1 cellular context compared by ENCODE assay signal in the genomic region with DNA sequence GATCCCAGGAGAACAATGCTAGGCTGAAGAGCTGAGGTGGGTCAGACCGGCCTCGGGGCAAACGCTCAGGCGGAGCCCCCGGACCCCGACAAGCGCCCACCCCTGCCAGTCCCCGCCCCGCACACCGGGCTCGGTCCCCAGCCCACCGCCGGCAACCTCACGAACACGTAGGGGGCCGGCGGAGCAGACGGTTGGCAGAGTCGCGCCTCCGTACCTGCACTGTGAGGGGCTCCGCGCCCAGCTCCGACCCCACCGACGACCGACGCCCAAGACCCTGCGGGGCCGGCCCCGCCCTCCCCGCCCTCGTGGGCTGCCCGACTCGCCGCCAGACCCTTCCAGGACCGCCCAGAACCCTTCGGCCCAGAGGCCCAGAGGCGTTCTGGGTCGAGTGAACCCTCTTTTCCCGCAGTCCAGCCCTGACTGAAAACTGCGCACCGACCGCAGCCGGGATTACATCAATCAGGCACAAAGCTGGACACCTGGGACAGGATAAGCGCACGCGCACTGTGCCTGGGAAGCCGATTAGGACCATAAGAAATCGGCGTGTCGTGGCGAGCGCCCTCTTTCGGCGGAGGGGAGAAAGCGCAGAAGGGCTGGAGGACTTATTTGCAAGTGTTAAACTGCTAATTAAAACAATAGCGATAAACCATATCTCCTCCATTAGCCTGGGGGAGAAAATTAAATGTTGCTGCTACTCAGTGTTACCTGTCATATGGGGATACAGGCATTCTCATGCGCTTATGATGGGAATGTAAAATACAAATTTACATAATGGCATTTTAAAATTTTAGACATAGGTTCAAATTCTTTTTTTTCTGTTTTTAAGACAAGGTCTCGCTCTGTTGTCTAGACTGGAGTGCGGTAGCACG.
TF ChIP-seq lines count a peak whose summit lies in the region.

No MANE protein-coding gene starts in this region.

TF ChIP-seq in HEK293, 187 proteins besides CTCF, POLR2A, EP300 and RAD21 (continued from another document and continues in another):
- TF ChIP-seq, protein P1, sequence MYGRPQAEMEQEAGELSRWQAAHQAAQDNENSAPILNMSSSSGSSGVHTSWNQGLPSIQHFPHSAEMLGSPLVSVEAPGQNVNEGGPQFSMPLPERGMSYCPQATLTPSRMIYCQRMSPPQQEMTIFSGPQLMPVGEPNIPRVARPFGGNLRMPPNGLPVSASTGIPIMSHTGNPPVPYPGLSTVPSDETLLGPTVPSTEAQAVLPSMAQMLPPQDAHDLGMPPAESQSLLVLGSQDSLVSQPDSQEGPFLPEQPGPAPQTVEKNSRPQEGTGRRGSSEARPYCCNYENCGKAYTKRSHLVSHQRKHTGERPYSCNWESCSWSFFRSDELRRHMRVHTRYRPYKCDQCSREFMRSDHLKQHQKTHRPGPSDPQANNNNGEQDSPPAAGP (tag by site-specific recombination; IDR thresholded peaks at IDR 0.05): peak; percentile 74; the same call in 1 of the 2 replicates
- peak; percentile 42 for TF ChIP-seq SP2 (tag by site-specific recombination; IDR thresholded peaks at IDR 0.05)
- no peak for TF ChIP-seq MEIS1 (CRISPR knock-in tag; IDR thresholded peaks at IDR 0.05; ENCODE audit: borderline replicate concordance)
- TF ChIP-seq, protein P2, sequence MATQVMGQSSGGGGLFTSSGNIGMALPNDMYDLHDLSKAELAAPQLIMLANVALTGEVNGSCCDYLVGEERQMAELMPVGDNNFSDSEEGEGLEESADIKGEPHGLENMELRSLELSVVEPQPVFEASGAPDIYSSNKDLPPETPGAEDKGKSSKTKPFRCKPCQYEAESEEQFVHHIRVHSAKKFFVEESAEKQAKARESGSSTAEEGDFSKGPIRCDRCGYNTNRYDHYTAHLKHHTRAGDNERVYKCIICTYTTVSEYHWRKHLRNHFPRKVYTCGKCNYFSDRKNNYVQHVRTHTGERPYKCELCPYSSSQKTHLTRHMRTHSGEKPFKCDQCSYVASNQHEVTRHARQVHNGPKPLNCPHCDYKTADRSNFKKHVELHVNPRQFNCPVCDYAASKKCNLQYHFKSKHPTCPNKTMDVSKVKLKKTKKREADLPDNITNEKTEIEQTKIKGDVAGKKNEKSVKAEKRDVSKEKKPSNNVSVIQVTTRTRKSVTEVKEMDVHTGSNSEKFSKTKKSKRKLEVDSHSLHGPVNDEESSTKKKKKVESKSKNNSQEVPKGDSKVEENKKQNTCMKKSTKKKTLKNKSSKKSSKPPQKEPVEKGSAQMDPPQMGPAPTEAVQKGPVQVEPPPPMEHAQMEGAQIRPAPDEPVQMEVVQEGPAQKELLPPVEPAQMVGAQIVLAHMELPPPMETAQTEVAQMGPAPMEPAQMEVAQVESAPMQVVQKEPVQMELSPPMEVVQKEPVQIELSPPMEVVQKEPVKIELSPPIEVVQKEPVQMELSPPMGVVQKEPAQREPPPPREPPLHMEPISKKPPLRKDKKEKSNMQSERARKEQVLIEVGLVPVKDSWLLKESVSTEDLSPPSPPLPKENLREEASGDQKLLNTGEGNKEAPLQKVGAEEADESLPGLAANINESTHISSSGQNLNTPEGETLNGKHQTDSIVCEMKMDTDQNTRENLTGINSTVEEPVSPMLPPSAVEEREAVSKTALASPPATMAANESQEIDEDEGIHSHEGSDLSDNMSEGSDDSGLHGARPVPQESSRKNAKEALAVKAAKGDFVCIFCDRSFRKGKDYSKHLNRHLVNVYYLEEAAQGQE (tag by site-specific recombination; IDR thresholded peaks at IDR 0.05): no peak
- no peak for TF ChIP-seq OVOL3 (tag by site-specific recombination; IDR thresholded peaks at IDR 0.05)
- no peak for TF ChIP-seq GLI2 (tag by site-specific recombination; IDR thresholded peaks at IDR 0.05; ENCODE audit: borderline replicate concordance, low read depth)
- no peak for TF ChIP-seq GFI1B (tag by site-specific recombination; IDR thresholded peaks at IDR 0.05)
- TF ChIP-seq ZNF292 (tag by site-specific recombination; IDR thresholded peaks at IDR 0.05; ENCODE audit: borderline replicate concordance, low read depth): no peak
- TF ChIP-seq ZFHX2 (tag by site-specific recombination; conservative IDR thresholded peaks at IDR 0.05): peak; percentile 26
- TF ChIP-seq, protein P3, sequence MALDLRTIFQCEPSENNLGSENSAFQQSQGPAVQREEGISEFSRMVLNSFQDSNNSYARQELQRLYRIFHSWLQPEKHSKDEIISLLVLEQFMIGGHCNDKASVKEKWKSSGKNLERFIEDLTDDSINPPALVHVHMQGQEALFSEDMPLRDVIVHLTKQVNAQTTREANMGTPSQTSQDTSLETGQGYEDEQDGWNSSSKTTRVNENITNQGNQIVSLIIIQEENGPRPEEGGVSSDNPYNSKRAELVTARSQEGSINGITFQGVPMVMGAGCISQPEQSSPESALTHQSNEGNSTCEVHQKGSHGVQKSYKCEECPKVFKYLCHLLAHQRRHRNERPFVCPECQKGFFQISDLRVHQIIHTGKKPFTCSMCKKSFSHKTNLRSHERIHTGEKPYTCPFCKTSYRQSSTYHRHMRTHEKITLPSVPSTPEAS (tag by site-specific recombination; IDR thresholded peaks at IDR 0.05): no peak
- TF ChIP-seq ZNF670 (tag by site-specific recombination; IDR thresholded peaks at IDR 0.05; ENCODE audit: low read depth): no peak
- no peak for TF ChIP-seq ZNF146 (tag by site-specific recombination; IDR thresholded peaks at IDR 0.05)
- TF ChIP-seq ZNF768 (tag by site-specific recombination; IDR thresholded peaks at IDR 0.05): no peak
- no peak for TF ChIP-seq ZNF114 (tag by site-specific recombination; IDR thresholded peaks at IDR 0.05)
- no peak for TF ChIP-seq ZNF555 (tag by site-specific recombination; conservative IDR thresholded peaks at IDR 0.05)
- no peak for TF ChIP-seq RBAK (tag by site-specific recombination; IDR thresholded peaks at IDR 0.05)
- no peak for TF ChIP-seq BCL11A (tag by site-specific recombination; IDR thresholded peaks at IDR 0.05; ENCODE audit: low read depth)
- TF ChIP-seq, protein P4, sequence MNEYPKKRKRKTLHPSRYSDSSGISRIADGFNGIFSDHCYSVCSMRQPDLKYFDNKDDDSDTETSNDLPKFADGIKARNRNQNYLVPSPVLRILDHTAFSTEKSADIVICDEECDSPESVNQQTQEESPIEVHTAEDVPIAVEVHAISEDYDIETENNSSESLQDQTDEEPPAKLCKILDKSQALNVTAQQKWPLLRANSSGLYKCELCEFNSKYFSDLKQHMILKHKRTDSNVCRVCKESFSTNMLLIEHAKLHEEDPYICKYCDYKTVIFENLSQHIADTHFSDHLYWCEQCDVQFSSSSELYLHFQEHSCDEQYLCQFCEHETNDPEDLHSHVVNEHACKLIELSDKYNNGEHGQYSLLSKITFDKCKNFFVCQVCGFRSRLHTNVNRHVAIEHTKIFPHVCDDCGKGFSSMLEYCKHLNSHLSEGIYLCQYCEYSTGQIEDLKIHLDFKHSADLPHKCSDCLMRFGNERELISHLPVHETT (tag by site-specific recombination; IDR thresholded peaks at IDR 0.05): no peak
- no peak for TF ChIP-seq GLIS1 (tag by site-specific recombination; IDR thresholded peaks at IDR 0.05)
- no peak for TF ChIP-seq ZNF600 (tag by site-specific recombination; IDR thresholded peaks at IDR 0.05)
- TF ChIP-seq ZNF623 (tag by site-specific recombination; IDR thresholded peaks at IDR 0.05): no peak
- no peak for TF ChIP-seq ZNF169 (tag by site-specific recombination; IDR thresholded peaks at IDR 0.05)
- TF ChIP-seq IKZF3 (tag by site-specific recombination; IDR thresholded peaks at IDR 0.05): no peak
- 0 out of 2 replicates have a peak, but pooled peaks have one; percentile 12 for TF ChIP-seq ZNF629 (tag by site-specific recombination; IDR thresholded peaks at IDR 0.05)
- TF ChIP-seq, protein P5, sequence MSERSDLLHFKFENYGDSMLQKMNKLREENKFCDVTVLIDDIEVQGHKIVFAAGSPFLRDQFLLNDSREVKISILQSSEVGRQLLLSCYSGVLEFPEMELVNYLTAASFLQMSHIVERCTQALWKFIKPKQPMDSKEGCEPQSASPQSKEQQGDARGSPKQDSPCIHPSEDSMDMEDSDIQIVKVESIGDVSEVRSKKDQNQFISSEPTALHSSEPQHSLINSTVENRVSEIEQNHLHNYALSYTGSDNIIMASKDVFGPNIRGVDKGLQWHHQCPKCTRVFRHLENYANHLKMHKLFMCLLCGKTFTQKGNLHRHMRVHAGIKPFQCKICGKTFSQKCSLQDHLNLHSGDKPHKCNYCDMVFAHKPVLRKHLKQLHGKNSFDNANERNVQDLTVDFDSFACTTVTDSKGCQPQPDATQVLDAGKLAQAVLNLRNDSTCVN (tag by site-specific recombination; optimal IDR thresholded peaks at IDR 0.05): peak; percentile 28
- TF ChIP-seq ZNF549 (tag by site-specific recombination; IDR thresholded peaks at IDR 0.05): no peak
- no peak for TF ChIP-seq ZNF404 (tag by site-specific recombination; IDR thresholded peaks at IDR 0.05)
- TF ChIP-seq ZNF324 (tag by site-specific recombination; IDR thresholded peaks at IDR 0.05): peak; percentile 56; the same call in 1 of the 2 replicates
- no peak for TF ChIP-seq ZNF548 (tag by site-specific recombination; IDR thresholded peaks at IDR 0.05)
- no peak for TF ChIP-seq SETDB1 (IDR thresholded peaks at IDR 0.05; ENCODE audit: insufficient read length, low read length)
- TF ChIP-seq ZNF776 (tag by site-specific recombination; IDR thresholded peaks at IDR 0.05; ENCODE audit: borderline replicate concordance): no peak
- TF ChIP-seq, protein P6, sequence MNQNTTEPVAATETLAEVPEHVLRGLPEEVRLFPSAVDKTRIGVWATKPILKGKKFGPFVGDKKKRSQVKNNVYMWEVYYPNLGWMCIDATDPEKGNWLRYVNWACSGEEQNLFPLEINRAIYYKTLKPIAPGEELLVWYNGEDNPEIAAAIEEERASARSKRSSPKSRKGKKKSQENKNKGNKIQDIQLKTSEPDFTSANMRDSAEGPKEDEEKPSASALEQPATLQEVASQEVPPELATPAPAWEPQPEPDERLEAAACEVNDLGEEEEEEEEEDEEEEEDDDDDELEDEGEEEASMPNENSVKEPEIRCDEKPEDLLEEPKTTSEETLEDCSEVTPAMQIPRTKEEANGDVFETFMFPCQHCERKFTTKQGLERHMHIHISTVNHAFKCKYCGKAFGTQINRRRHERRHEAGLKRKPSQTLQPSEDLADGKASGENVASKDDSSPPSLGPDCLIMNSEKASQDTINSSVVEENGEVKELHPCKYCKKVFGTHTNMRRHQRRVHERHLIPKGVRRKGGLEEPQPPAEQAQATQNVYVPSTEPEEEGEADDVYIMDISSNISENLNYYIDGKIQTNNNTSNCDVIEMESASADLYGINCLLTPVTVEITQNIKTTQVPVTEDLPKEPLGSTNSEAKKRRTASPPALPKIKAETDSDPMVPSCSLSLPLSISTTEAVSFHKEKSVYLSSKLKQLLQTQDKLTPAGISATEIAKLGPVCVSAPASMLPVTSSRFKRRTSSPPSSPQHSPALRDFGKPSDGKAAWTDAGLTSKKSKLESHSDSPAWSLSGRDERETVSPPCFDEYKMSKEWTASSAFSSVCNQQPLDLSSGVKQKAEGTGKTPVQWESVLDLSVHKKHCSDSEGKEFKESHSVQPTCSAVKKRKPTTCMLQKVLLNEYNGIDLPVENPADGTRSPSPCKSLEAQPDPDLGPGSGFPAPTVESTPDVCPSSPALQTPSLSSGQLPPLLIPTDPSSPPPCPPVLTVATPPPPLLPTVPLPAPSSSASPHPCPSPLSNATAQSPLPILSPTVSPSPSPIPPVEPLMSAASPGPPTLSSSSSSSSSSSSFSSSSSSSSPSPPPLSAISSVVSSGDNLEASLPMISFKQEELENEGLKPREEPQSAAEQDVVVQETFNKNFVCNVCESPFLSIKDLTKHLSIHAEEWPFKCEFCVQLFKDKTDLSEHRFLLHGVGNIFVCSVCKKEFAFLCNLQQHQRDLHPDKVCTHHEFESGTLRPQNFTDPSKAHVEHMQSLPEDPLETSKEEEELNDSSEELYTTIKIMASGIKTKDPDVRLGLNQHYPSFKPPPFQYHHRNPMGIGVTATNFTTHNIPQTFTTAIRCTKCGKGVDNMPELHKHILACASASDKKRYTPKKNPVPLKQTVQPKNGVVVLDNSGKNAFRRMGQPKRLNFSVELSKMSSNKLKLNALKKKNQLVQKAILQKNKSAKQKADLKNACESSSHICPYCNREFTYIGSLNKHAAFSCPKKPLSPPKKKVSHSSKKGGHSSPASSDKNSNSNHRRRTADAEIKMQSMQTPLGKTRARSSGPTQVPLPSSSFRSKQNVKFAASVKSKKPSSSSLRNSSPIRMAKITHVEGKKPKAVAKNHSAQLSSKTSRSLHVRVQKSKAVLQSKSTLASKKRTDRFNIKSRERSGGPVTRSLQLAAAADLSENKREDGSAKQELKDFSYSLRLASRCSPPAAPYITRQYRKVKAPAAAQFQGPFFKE (tag by site-specific recombination; IDR thresholded peaks at IDR 0.05; ENCODE audit: borderline replicate concordance): no peak
- no peak for TF ChIP-seq ZNF544 (tag by site-specific recombination; IDR thresholded peaks at IDR 0.05)
- no peak for TF ChIP-seq ZNF514 (tag by site-specific recombination; IDR thresholded peaks at IDR 0.05)
- TF ChIP-seq ZNF791 (tag by site-specific recombination; IDR thresholded peaks at IDR 0.05): no peak
- no peak for TF ChIP-seq ZNF48 (tag by site-specific recombination; IDR thresholded peaks at IDR 0.05)
- 0 out of 2 replicates have a peak, but pooled peaks have one; percentile 37 for TF ChIP-seq ZNF660 (tag by site-specific recombination; IDR thresholded peaks at IDR 0.05)
- TF ChIP-seq SP7 (tag by site-specific recombination; IDR thresholded peaks at IDR 0.05): peak; percentile 65
- no peak for TF ChIP-seq YY2 (tag by site-specific recombination; IDR thresholded peaks at IDR 0.05)
- no peak for TF ChIP-seq ZNF621 (tag by site-specific recombination; IDR thresholded peaks at IDR 0.05)
- no peak for TF ChIP-seq ZNF701 (tag by site-specific recombination; IDR thresholded peaks at IDR 0.05)
- TF ChIP-seq ZNF366 (tag by site-specific recombination; conservative IDR thresholded peaks at IDR 0.05): no peak
- TF ChIP-seq, protein P7, sequence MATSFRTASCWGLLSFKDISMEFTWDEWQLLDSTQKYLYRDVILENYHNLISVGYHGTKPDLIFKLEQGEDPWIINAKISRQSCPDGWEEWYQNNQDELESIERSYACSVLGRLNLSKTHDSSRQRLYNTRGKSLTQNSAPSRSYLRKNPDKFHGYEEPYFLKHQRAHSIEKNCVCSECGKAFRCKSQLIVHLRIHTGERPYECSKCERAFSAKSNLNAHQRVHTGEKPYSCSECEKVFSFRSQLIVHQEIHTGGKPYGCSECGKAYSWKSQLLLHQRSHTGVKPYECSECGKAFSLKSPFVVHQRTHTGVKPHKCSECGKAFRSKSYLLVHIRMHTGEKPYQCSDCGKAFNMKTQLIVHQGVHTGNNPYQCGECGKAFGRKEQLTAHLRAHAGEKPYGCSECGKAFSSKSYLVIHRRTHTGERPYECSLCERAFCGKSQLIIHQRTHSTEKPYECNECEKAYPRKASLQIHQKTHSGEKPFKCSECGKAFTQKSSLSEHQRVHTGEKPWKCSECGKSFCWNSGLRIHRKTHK (tag by site-specific recombination; IDR thresholded peaks at IDR 0.05): no peak
- peak; percentile 40; the same call in 1 of the 2 replicates for TF ChIP-seq ZBTB17 (tag by site-specific recombination; IDR thresholded peaks at IDR 0.05)
- TF ChIP-seq ZBTB1 (tag by site-specific recombination; IDR thresholded peaks at IDR 0.05): no peak
- TF ChIP-seq ZNF221 (tag by site-specific recombination; IDR thresholded peaks at IDR 0.05; ENCODE audit: borderline replicate concordance): no peak
